In the genomic region with DNA sequence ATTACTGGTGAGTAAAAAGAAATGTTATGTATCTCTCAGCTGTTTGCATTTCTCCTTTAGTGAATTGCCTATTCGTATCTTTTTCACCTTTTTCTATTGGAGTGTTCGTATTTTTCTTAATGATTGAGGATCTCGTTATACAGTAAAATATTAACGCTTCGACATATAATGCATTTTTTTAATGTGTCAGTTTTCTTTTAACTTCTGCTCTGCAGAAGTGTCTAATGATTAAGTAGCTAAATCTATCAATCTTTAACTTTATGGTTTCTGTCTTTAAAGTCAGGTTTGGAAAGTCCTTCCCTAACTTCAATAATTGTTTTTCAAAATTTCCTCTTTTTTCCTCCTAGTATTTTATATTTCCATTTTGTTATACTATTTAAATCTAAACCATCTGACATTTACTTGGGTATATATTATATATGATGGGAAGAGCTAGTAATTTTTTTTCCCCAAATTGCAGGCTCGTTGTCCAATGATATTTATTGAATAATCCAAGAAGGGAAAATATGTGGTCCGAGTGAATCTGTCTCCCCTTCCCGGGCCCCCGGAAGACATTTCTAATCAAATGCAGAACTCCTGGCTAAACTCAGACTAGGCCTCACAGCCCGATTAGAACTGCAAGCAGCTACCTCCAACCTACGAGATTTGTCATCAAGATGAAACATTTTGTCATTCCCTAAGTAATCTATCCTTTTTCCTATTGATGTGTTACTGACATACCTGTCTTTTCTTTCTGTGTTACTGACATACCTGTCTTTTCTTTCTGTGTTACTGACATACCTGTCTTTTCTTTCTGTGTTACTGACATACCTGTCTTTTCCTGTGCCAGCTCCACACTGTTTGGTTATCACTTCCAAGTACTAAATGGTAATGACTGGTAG, we compare ENCODE assay signal across 8 cellular contexts. TPM values are rescaled to one million over a fixed set of nuclear protein-coding genes. Genes with fewer than 3 reads are reported as not detected.
A peak's percentile ranks its signal among the peaks of the same experiment; 100 is the strongest.
DNase-seq lines count a peak whose midpoint lies in the region; ATAC-seq, FAIRE-seq and TF ChIP-seq lines count a peak whose summit lies in the region.

No MANE protein-coding gene starts in this region.

- H3K9me3 ChIP-seq in OCI-LY1 (ENCODE audit: low read length), result no peaks in the 10 kb centered on the region

- peaks cover 37% of the 10 kb centered on the region for H3K4me1 Mint-ChIP-seq in brain

- peaks cover 4% of the 10 kb centered on the region for H3K36me3 Mint-ChIP-seq in brain

- no peaks in the 10 kb centered on the region for H3K27me3 Mint-ChIP-seq in brain

- peaks cover 0 to 4% (median 0%) of the 10 kb centered on the region in 5 experiments for H3K9me3 Mint-ChIP-seq in brain

- peak overlapping the region; percentile 64 for H3K9ac ChIP-seq in OCI-LY1 (ENCODE audit: low read length)

- 0 out of 2 replicates have a peak, but pooled peaks cover 6% of the 10 kb centered on the region for H3F3A ChIP-seq in OCI-LY1 (ENCODE audit: insufficient read depth, low read length)

- no peaks in the 10 kb centered on the region for H4K20me1 ChIP-seq in OCI-LY1 (ENCODE audit: insufficient read depth, low read length)

- TF ChIP-seq CTCF in OCI-LY1 (IDR thresholded peaks at IDR 0.05; ENCODE audit: low read length), result no peak
- TF ChIP-seq CTCF in brain (conservative IDR thresholded peaks at IDR 0.05), result no peak

- no peaks in the 10 kb centered on the region for H3K9me2 ChIP-seq in OCI-LY1 (ENCODE audit: low read depth, low read length)

- peak overlapping the region; percentile 44 for H3K4me3 ChIP-seq in OCI-LY1 (ENCODE audit: low read depth, low read length, poor library complexity, severe bottlenecking)

- no peaks in the 10 kb centered on the region for H3K36me3 ChIP-seq in OCI-LY1 (ENCODE audit: insufficient read depth, low read length)

- peak overlapping the region; percentile 80 for H2AFZ ChIP-seq in OCI-LY1 (ENCODE audit: low read length)

- DNase-seq in GM18507 (ENCODE audit: extremely low spot score, insufficient read length, low read depth) (no peak), myocyte (ENCODE audit: low read depth) (peak; percentile 67), NCI-H2171 treated with DMSO at 0.1 percent for 48 hours (lab: John Stamatoyannopoulos, UW) (no peak), 8988T (no peak)

- H3K4me2 ChIP-seq in OCI-LY1 (ENCODE audit: low read length), result peak overlapping the region; percentile 63

- H3K4me1 ChIP-seq in OCI-LY1 (ENCODE audit: insufficient read depth, low read length, severe bottlenecking), result peaks cover 56% of the 10 kb centered on the region

- no peak for ATAC-seq in GM19324 (IDR thresholded peaks at IDR 0.05; ENCODE audit: low FRiP score, unreplicated experiment)
- ATAC-seq in GM19397 (IDR thresholded peaks at IDR 0.05; ENCODE audit: unreplicated experiment), result no peak

- no peaks in the 10 kb centered on the region for H3K79me2 ChIP-seq in OCI-LY1 (ENCODE audit: insufficient read depth, low read length)

- FAIRE-seq in GM18507 (lab: Jason Lieb, UNC), result peak; percentile 65

- peak overlapping the region; percentile 72 to 99 (median 96) for H3K27ac Mint-ChIP-seq in brain

- H3K4me3 Mint-ChIP-seq in brain, result peak overlapping the region; percentile 68 to 88 (median 83)

- peak overlapping the region; percentile 93 for H3K27ac ChIP-seq in OCI-LY1 (ENCODE audit: low read depth, low read length, poor library complexity, severe bottlenecking)

- no peaks in the 10 kb centered on the region for H3K27me3 ChIP-seq in OCI-LY1 (ENCODE audit: insufficient read depth, low read length)

RNA-seq across cellular contexts. Expression of gene PCBP1, which starts 17.2 kb away (rescaled TPM):
- polyA plus RNA-seq in brain (ENCODE audit: insufficient read depth, low read depth, low replicate concordance), result 363 TPM
- 58.6 and 60.0 TPM in 2 replicates for total RNA-seq in myocyte
- polyA plus RNA-seq in myocyte (2012), result 277 TPM
